In the genomic region with DNA sequence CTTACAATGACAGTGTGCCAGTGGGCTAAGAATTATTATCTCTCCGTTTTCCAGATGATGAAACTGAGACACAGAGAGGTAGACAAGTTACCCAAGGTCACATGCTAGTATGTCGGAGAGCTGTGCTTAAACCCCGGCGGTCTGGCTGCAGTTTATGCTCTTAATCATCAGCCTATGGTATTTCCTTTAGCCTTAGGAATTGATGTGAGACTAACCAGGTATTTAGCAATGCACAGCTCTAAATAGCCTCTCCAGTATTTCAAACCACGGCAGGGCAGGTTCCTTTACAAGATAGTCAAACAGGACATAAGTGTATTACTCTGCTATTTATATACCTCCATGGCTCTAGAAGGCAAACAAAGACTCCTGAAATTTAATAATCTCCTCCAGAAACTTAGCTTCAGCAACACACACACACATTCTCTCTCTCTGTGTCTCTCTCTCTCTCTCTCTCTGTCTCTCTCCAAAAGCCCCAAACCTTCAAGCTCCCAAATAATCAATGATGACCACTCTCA, we compare ENCODE assay signal across 9 cellular contexts.
DNase-seq lines count a peak whose midpoint lies in the region; ATAC-seq, FAIRE-seq and TF ChIP-seq lines count a peak whose summit lies in the region.
"Had no signal": no experiment of that assay in that cellular context is flagged by ENCODE, and none has a peak within 500 bp of the region (broad histone marks: within the 10 kb centered on the region; RNA-seq: fewer than 3 reads in every experiment).

No MANE protein-coding gene starts in this region.

- TF ChIP-seq POLR2A in HepG2 (IDR thresholded peaks at IDR 0.05; ENCODE audit: insufficient read depth in 1 of 2, low read depth in 2 of 2, low read length in 2 of 2) (no peak), right lobe of liver (IDR thresholded peaks at IDR 0.05) (no peak)

- no peak overlapping the region; the same call in 1 of the 2 replicates for H3K9ac ChIP-seq in HepG2 (ENCODE audit: insufficient read depth, low read depth, low read length)

- H3K27me3 Mint-ChIP-seq in type B pancreatic cell: no peaks in the 10 kb centered on the region
- no peaks in the 10 kb centered on the region for H3K27me3 Mint-ChIP-seq in activated naive CD4-positive, alpha-beta T cell treated with anti-CD3 and anti-CD28 coated beads, Interleukin-2, amount 10 ng/mL, durations not matched to agents 7 days and 5 days

- peak overlapping the region; percentile 79 for H3K4me3 Mint-ChIP-seq in type B pancreatic cell
- H3K4me3 Mint-ChIP-seq in activated naive CD4-positive, alpha-beta T cell treated with anti-CD3 and anti-CD28 coated beads, Interleukin-2, amount 10 ng/mL, durations not matched to agents 7 days and 5 days: no peak overlapping the region

- TF ChIP-seq CTCF in HepG2 (CRISPR knock-in tag; IDR thresholded peaks at IDR 0.05): no peak
- TF ChIP-seq CTCF in right lobe of liver (IDR thresholded peaks at IDR 0.05): no peak
- TF ChIP-seq CTCF in fibroblast of mammary gland (conservative IDR thresholded peaks at IDR 0.05; ENCODE audit: control insufficient read depth, insufficient read depth, low read depth, low read length): no peak
- no peak for TF ChIP-seq CTCF in type B pancreatic cell (conservative IDR thresholded peaks at IDR 0.05)

- intact Hi-C loops in HepG2 (cut with micrococcal nuclease; ENCODE audit: unreplicated experiment) (loop anchor here (5.0 kb wide), 3 partner anchors 52 to 182 kb away; no protein-coding TSS in a partner anchor), right lobe of liver (cut with DNase I) (no loop called here)

- CTCF ChIA-PET in HepG2 (lab: Yijun Ruan, JAX; ENCODE audit: low intra/inter-chr PET ratio, low total read pairs): no interaction called here
- CTCF ChIA-PET in activated naive CD4-positive, alpha-beta T cell treated with anti-CD3 and anti-CD28 coated beads, Interleukin-2, amount 10 ng/mL, durations not matched to agents 7 days and 5 days (lab: Charles Lee): interaction anchor here (1.3 to 1.8 kb wide), 3 partner anchors 17 to 29 kb away, joined by 4 to 7 read pairs (median 5); no protein-coding TSS in a partner anchor

- no peak for TF ChIP-seq RAD21 in HepG2 (CRISPR knock-in tag; IDR thresholded peaks at IDR 0.05)

- H3K9me3 ChIP-seq in HepG2 (ENCODE audit: low read length) (no peaks in the 10 kb centered on the region), right lobe of liver (no peaks in the 10 kb centered on the region)

- no peaks in the 10 kb centered on the region for H3K36me3 Mint-ChIP-seq in type B pancreatic cell
- H3K36me3 Mint-ChIP-seq in activated naive CD4-positive, alpha-beta T cell treated with anti-CD3 and anti-CD28 coated beads, Interleukin-2, amount 10 ng/mL, durations not matched to agents 7 days and 5 days: peaks cover 6% of the 10 kb centered on the region

- DNase-seq in HepG2 (ENCODE audit: low spot score) (no peak), right lobe of liver (no peak), SK-MEL-5 (ENCODE audit: low read depth, low spot score) (peak; percentile 40), fibroblast of mammary gland (ENCODE audit: low read depth) (peak; percentile 85), type B pancreatic cell (ENCODE audit: extremely low spot score, unreplicated experiment) (no peak), mesenteric fat pad (ENCODE audit: low spot score) (no peak), NCI-H2029 treated with DMSO at 0.1 percent for 48 hours (lab: John Stamatoyannopoulos, UW) (no peak)
- no peak for DNase-seq in activated naive CD4-positive, alpha-beta T cell treated with anti-CD3 and anti-CD28 coated beads, Interleukin-2, amount 10 ng/mL, durations not matched to agents 7 days and 5 days
- DNase-seq: stimulated activated CD4-positive, alpha-beta T cell treated with anti-CD3 and anti-CD28 coated beads, Interleukin-4, amount 100 ng/mL, for 1 hour had no signal

- no peak overlapping the region for H3K27ac ChIP-seq in HepG2 (ENCODE audit: extremely low read length, insufficient read depth, low read length)
- H3K27ac ChIP-seq in right lobe of liver: no peak overlapping the region

- BruUV-seq in HepG2 (replicated peaks; lab: Mats Ljungman, UMichigan): no TSS peak

- no peak for FAIRE-seq in HepG2 (lab: Jason Lieb, UNC)

- H3K4me3 ChIP-seq in HepG2 (replicated peaks in 1 of 3; ENCODE audit: insufficient read depth in 1 of 3, low read depth in 2 of 3, low read length in 3 of 3): no peak overlapping the region; a peak in 1 of 6 replicates
- H3K4me3 ChIP-seq in right lobe of liver: no peak overlapping the region
- H3K4me3 ChIP-seq in fibroblast of mammary gland (ENCODE audit: control insufficient read depth, low read depth, low read length): no peak overlapping the region

- peaks cover 70% of the 10 kb centered on the region for H3K4me1 ChIP-seq in HepG2 (ENCODE audit: insufficient read depth, low read length)
- H3K4me1 ChIP-seq in right lobe of liver: peaks cover 0 to 30% (median 6%) of the 10 kb centered on the region in 4 donors

- H3K9me3 Mint-ChIP-seq in type B pancreatic cell: peaks cover 5% of the 10 kb centered on the region
- H3K9me3 Mint-ChIP-seq in activated naive CD4-positive, alpha-beta T cell treated with anti-CD3 and anti-CD28 coated beads, Interleukin-2, amount 10 ng/mL, durations not matched to agents 7 days and 5 days: peaks cover 2% of the 10 kb centered on the region

- 25% methylated on average over 5 of the region's 5 CpGs for WGBS in HepG2 (ENCODE audit: low lambda C conversion rate)
- 43% methylated on average over 5 of the region's 5 CpGs for WGBS in right lobe of liver (ENCODE audit: insufficient coverage, low coverage, low lambda C conversion rate, missing lambda C conversion rate)

- H3K36me3 ChIP-seq in HepG2 (replicated peaks in 1 of 2; ENCODE audit: control insufficient read depth in 1 of 2, insufficient read depth in 2 of 2, low read length in 2 of 2) (no peaks in the 10 kb centered on the region), right lobe of liver (no peaks in the 10 kb centered on the region)

- peak overlapping the region; percentile 92 for H3K4me2 ChIP-seq in HepG2 (ENCODE audit: low read depth, low read length)

- ATAC-seq in HepG2: no peak
- ATAC-seq in right lobe of liver: no peak

- H3K4me1 Mint-ChIP-seq in type B pancreatic cell (ENCODE audit: unreplicated experiment): peaks cover 57% of the 10 kb centered on the region
- peaks cover 45% of the 10 kb centered on the region for H3K4me1 Mint-ChIP-seq in activated naive CD4-positive, alpha-beta T cell treated with anti-CD3 and anti-CD28 coated beads, Interleukin-2, amount 10 ng/mL, durations not matched to agents 7 days and 5 days

- peak overlapping the region; percentile 49 for H2AFZ ChIP-seq in HepG2 (ENCODE audit: low read length)

- H3K27me3 ChIP-seq in HepG2 (ENCODE audit: control insufficient read depth in 1 of 2, insufficient read depth in 2 of 2, low read length in 2 of 2) (no peaks in the 10 kb centered on the region; a peak in 1 of 5 replicates), right lobe of liver (no peaks in the 10 kb centered on the region)

- POLR2A ChIA-PET in HepG2 (lab: Yijun Ruan, JAX): interaction anchor here (1.0 to 6.4 kb wide), 9 partner anchors 28 to 181 kb away, joined by 4 to 51 read pairs (median 7); partner anchors contain the start of gene ZNF217

- no peaks in the 10 kb centered on the region for H4K20me1 ChIP-seq in HepG2 (ENCODE audit: insufficient read depth, low read length)

- no peaks in the 10 kb centered on the region for H3K79me2 ChIP-seq in HepG2 (ENCODE audit: insufficient read depth, low read length)

- in situ Hi-C loops in HepG2 (cut with HindIII; ENCODE audit: extremely low pct_ligation_motif_present, low pct_unique_long_range_greater_than_20kb) (no loop called here), SK-MEL-5 (cut with HindIII; ENCODE audit: low pct_unique_long_range_greater_than_20kb, low sequenced_read_pairs) (no loop called here)

- peak overlapping the region; percentile 94 for H3K27ac Mint-ChIP-seq in type B pancreatic cell
- H3K27ac Mint-ChIP-seq in activated naive CD4-positive, alpha-beta T cell treated with anti-CD3 and anti-CD28 coated beads, Interleukin-2, amount 10 ng/mL, durations not matched to agents 7 days and 5 days: no peak overlapping the region

- no peak for TF ChIP-seq EP300 in HepG2 (IDR thresholded peaks at IDR 0.05; ENCODE audit: low read depth in 2 of 2, low read length in 2 of 2)
- no peak for TF ChIP-seq EP300 in HepG2 (CRISPR knock-in tag; IDR thresholded peaks at IDR 0.05; ENCODE audit: borderline replicate concordance)

TF ChIP-seq in HepG2, 621 proteins besides CTCF, POLR2A, EP300 and RAD21 (continues in another document):
- TF ChIP-seq GATAD2A (CRISPR knock-in tag; IDR thresholded peaks at IDR 0.05) (peak; percentile 40), ZNF234 (CRISPR knock-in tag; conservative IDR thresholded peaks at IDR 0.05) (no peak), ZNF264 (CRISPR knock-in tag; IDR thresholded peaks at IDR 0.05) (no peak), ZNF512 (CRISPR knock-in tag; IDR thresholded peaks at IDR 0.05) (no peak), KLF12 (CRISPR knock-in tag; IDR thresholded peaks at IDR 0.05; ENCODE audit: borderline replicate concordance) (0 out of 2 replicates have a peak, but pooled peaks have one; percentile 24)

Comparison
In these comparisons a context has a peak if more than half of its experiments do, and no peak if none do; other contexts are left out.
1. DNase-seq: peak in SK-MEL-5 (single experiment) and fibroblast of mammary gland (single experiment); none in HepG2 (single experiment), right lobe of liver (0 of 3), type B pancreatic cell (single experiment), mesenteric fat pad (single experiment), activated naive CD4-positive, alpha-beta T cell treated with anti-CD3 and anti-CD28 coated beads, Interleukin-2, amount 10 ng/mL, durations not matched to agents 7 days and 5 days (single experiment) and NCI-H2029 treated with DMSO at 0.1 percent for 48 hours (single experiment).